Comparison of ENCODE assay signal across 2 cellular contexts in genomic region chr1:230139306-230139705, GRCh38.
TF ChIP-seq lines count a peak whose summit lies in the region.

No MANE protein-coding gene starts in this region.

TF ChIP-seq in liver, 16 proteins besides CTCF, POLR2A, EP300 and RAD21:
- TF ChIP-seq TAF1 (conservative IDR thresholded peaks at IDR 0.05) (no peak), REST (IDR thresholded peaks at IDR 0.05) (no peak), FOXA2 (IDR thresholded peaks at IDR 0.05) (no peak), SP1 (IDR thresholded peaks at IDR 0.05) (no peak), FOXA1 (IDR thresholded peaks at IDR 0.05) (no peak), EGR1 (IDR thresholded peaks at IDR 0.05; ENCODE audit: low read depth in 2 of 2) (no peak)

TF ChIP-seq in HepG2, 621 proteins besides CTCF, POLR2A, EP300 and RAD21:
- TF ChIP-seq SSRP1 (CRISPR knock-in tag; IDR thresholded peaks at IDR 0.05) (no peak), AGO1 (IDR thresholded peaks at IDR 0.05; ENCODE audit: low read depth, low read length, poor library complexity, severe bottlenecking) (no peak), ZNF597 (CRISPR knock-in tag; IDR thresholded peaks at IDR 0.05) (no peak), ZNF607 (CRISPR knock-in tag; IDR thresholded peaks at IDR 0.05; ENCODE audit: borderline replicate concordance) (no peak), JARID2 (CRISPR knock-in tag; IDR thresholded peaks at IDR 0.05; ENCODE audit: insufficient replicate concordance) (no peak), ZNF747 (CRISPR knock-in tag; IDR thresholded peaks at IDR 0.05; ENCODE audit: borderline replicate concordance) (no peak), EHMT2 (IDR thresholded peaks at IDR 0.05; ENCODE audit: borderline replicate concordance, low read depth, low read length) (no peak), CHCHD3 (CRISPR knock-in tag; IDR thresholded peaks at IDR 0.05) (no peak), KDM3A (CRISPR knock-in tag; IDR thresholded peaks at IDR 0.05; ENCODE audit: low read depth) (no peak)
TF ChIP-seq in HepG2: peak in this region for 0.
